Comparison of ENCODE assay signal across 1 cellular context in genomic region chr17:75827291-75828050, GRCh38.
TF ChIP-seq lines count a peak whose summit lies in the region.

No MANE protein-coding gene starts in this region.

TF ChIP-seq in HEK293, 187 proteins besides CTCF, POLR2A, EP300 and RAD21 (continued from another document):
- peak; percentile 62; the same call in 1 of the 2 replicates for TF ChIP-seq PATZ1 (tag by site-specific recombination; IDR thresholded peaks at IDR 0.05)
- no peak for TF ChIP-seq PRDM1 (tag by site-specific recombination; IDR thresholded peaks at IDR 0.05)
- TF ChIP-seq ZNF747 (tag by site-specific recombination; IDR thresholded peaks at IDR 0.05), result no peak
- TF ChIP-seq ZNF146 (tag by site-specific recombination; IDR thresholded peaks at IDR 0.05), result no peak
- no peak for TF ChIP-seq ZNF335 (tag by site-specific recombination; conservative IDR thresholded peaks at IDR 0.05)
- TF ChIP-seq BCL11B (tag by site-specific recombination; IDR thresholded peaks at IDR 0.05; ENCODE audit: low read depth), result no peak
- no peak for TF ChIP-seq ZNF707 (tag by site-specific recombination; IDR thresholded peaks at IDR 0.05)
- TF ChIP-seq MZF1 (tag by site-specific recombination; IDR thresholded peaks at IDR 0.05; ENCODE audit: borderline replicate concordance), result no peak
- TF ChIP-seq ZNF366 (tag by site-specific recombination; conservative IDR thresholded peaks at IDR 0.05), result no peak
- no peak for TF ChIP-seq ZXDB (tag by site-specific recombination; IDR thresholded peaks at IDR 0.05)
- TF ChIP-seq ZNF133 (tag by site-specific recombination; IDR thresholded peaks at IDR 0.05), result no peak
- TF ChIP-seq ZNF155 (tag by site-specific recombination; IDR thresholded peaks at IDR 0.05), result no peak
- no peak for TF ChIP-seq ZNF626 (tag by site-specific recombination; IDR thresholded peaks at IDR 0.05)
